In genomic region chr12:114738460-114739184, GRCh38 we compare ENCODE assay signal across 1 cellular context.
TF ChIP-seq lines count a peak whose summit lies in the region.

No MANE protein-coding gene starts in this region.

TF ChIP-seq in liver, 16 proteins besides CTCF, POLR2A, EP300 and RAD21 (continued from another document):
- no peak for TF ChIP-seq ZBTB33 (IDR thresholded peaks at IDR 0.05)
- TF ChIP-seq RXRA (IDR thresholded peaks at IDR 0.05), result peak; percentile 63 to 66
- no peak for TF ChIP-seq SP1 (IDR thresholded peaks at IDR 0.05)
- peak in 1 of 2 donors; percentile 38 for TF ChIP-seq HNF4A (conservative IDR thresholded peaks at IDR 0.05)
